32 cellular contexts compared by ENCODE assay signal in genomic region chr3:182917134-182917533, GRCh38.
"Had no signal": no experiment of that assay in that cellular context is flagged by ENCODE, and none has a peak within 500 bp of the region (broad histone marks: within the 10 kb centered on the region; RNA-seq: fewer than 3 reads in every experiment).

No MANE protein-coding gene starts in this region.

- H3K27me3 ChIP-seq: brain microvascular endothelial cell, SJCRH30 had no signal

- DNase-seq: activated CD4-positive, alpha-beta T cell treated with anti-CD3 and anti-CD28 coated beads, Interleukin-2, amount 10 ng/mL, durations not matched to agents 24 days and 14 days; activated CD4-positive, alpha-beta T cell treated with anti-CD3 and anti-CD28 coated beads, Interleukin-2, amount 50 U/mL, for 4 hours; activated CD8-positive, alpha-beta T cell treated with anti-CD3 and anti-CD28 coated beads for 36 hours; activated effector memory CD4-positive, alpha-beta T cell treated with anti-CD3 and anti-CD28 coated beads, Interleukin-2, amount 50 U/mL, for 16 hours; activated naive CD4-positive, alpha-beta T cell; activated naive CD4-positive, alpha-beta T cell treated with anti-CD3 and anti-CD28 coated beads, Interleukin-2, amount 50 U/mL, for 16 hours; activated naive CD8-positive, alpha-beta T cell treated with anti-CD3 and anti-CD28 coated beads for 36 hours; activated T-cell treated with anti-CD3 and anti-CD28 coated beads, Interleukin-2, amount 50 U/mL, for 1 hour; activated T-cell treated with anti-CD3 and anti-CD28 coated beads, Interleukin-2, amount 50 U/mL, for 72 hours; amniotic stem cell; aorta; brain microvascular endothelial cell; Kasumi-1; KG1; MM.1S; MV-4-11; NCI-H1092; NCI-H146; NCI-H1930; NCI-H2081 treated with DMSO at 0.1 percent for 48 hours; NCI-H226; NCI-H446 treated with DMSO at 0.1 percent for 48 hours; NCI-H524; NCI-H69; NCI-H82; PC-9; SHP77; SJCRH30; T1000 had no signal

- H3K4me3 ChIP-seq: PC-9, SJCRH30, SK-N-MC had no signal

- H3K4me1 ChIP-seq: SJCRH30 had no signal

- H3K9me3 ChIP-seq: SJCRH30 had no signal

- H2AFZ ChIP-seq: PC-9 had no signal

- H3K4me2 ChIP-seq: PC-9 had no signal

- ATAC-seq: activated CD8-positive, alpha-beta T cell treated with anti-CD3 and anti-CD28 coated beads for 36 hours; activated T-cell treated with anti-CD3 and anti-CD28 coated beads, Interleukin-2, amount 50 U/mL, for 72 hours; activated T-helper 17 cell treated with anti-CD3 and anti-CD28 coated beads, Interleukin-2, amount 50 U/mL, for 72 hours had no signal

- H3K27ac ChIP-seq: brain microvascular endothelial cell, PC-9, RWPE1, SJCRH30, SK-N-MC had no signal
